In genomic region chr5:83363111-83363510, GRCh38 we compare ENCODE assay signal across 29 cellular contexts.
"Had no signal": no experiment of that assay in that cellular context is flagged by ENCODE, and none has a peak within 500 bp of the region (broad histone marks: within the 10 kb centered on the region; RNA-seq: fewer than 3 reads in every experiment).

No MANE protein-coding gene starts in this region.

- H3K27ac ChIP-seq: left lung, lower lobe of right lung, pancreas, prostate gland, skin epidermis, tibial nerve, uterus had no signal

- H3K4me3 ChIP-seq: left lung, lower lobe of right lung, pancreas, prostate gland, skin epidermis, tibial nerve, uterus had no signal

- H3K36me3 Mint-ChIP-seq: immature natural killer cell; natural killer cell; stimulated activated effector memory CD8-positive, alpha-beta T cell treated with anti-CD3 and anti-CD28 coated beads, Interleukin-12 subunit alpha, Interleukin-12 subunit beta, amount 100 ng/mL, for 72 hours; type B pancreatic cell had no signal

- FAIRE-seq: islet of Langerhans, kidney, pancreas had no signal

- H3K27me3 ChIP-seq: left lung, pancreas, tibial nerve, uterus had no signal

- H3K4me1 Mint-ChIP-seq: immature natural killer cell; natural killer cell; stimulated activated effector memory CD8-positive, alpha-beta T cell treated with anti-CD3 and anti-CD28 coated beads, Interleukin-12 subunit alpha, Interleukin-12 subunit beta, amount 100 ng/mL, for 72 hours had no signal

- H3K36me3 ChIP-seq: left lung, lower lobe of right lung, pancreas, prostate gland, tibial nerve, uterus had no signal

- DNase-seq: hypothalamus; immature natural killer cell; kidney; left colon; left lung; lower lobe of right lung; mammary epithelial cell; mesenchymal stem cell; natural killer cell; nephron progenitor cell; nucleus accumbens; pancreas; posterior cingulate gyrus; retina; right cardiac atrium; stimulated activated CD4-positive, alpha-beta T cell treated with anti-CD3 and anti-CD28 coated beads, Interleukin-12 subunit alpha, Interleukin-12 subunit beta, amount 100 ng/mL, for 4 hours; stimulated activated CD4-positive, alpha-beta T cell treated with anti-CD3 and anti-CD28 coated beads, Interleukin-15, amount 100 ng/mL, for 24 hours; stimulated activated CD4-positive, alpha-beta T cell treated with anti-CD3 and anti-CD28 coated beads, Interleukin-2, amount 100 ng/mL, for 24 hours; stimulated activated CD4-positive, alpha-beta T cell treated with anti-CD3 and anti-CD28 coated beads, Interleukin-4, amount 100 ng/mL, for 1 hour; stimulated activated naive CD4-positive, alpha-beta T cell; uterus had no signal

- H3K27ac Mint-ChIP-seq: immature natural killer cell; natural killer cell; nephron progenitor cell; stimulated activated effector memory CD8-positive, alpha-beta T cell treated with anti-CD3 and anti-CD28 coated beads, Interleukin-12 subunit alpha, Interleukin-12 subunit beta, amount 100 ng/mL, for 72 hours; stimulated activated naive CD8-positive, alpha-beta T cell treated with anti-CD3 and anti-CD28 coated beads, Interleukin-15, Interleukin-2, amounts not matched to agents 100 ng/mL and 50 ng/mL, for 24 hours; type B pancreatic cell had no signal

- ATAC-seq: left colon; left lung; lower lobe of right lung; pancreas; right cardiac atrium; sciatic nerve; stimulated activated effector memory CD8-positive, alpha-beta T cell treated with anti-CD3 and anti-CD28 coated beads, Interleukin-12 subunit alpha, Interleukin-12 subunit beta, amount 100 ng/mL, for 72 hours had no signal

- H3K4me1 ChIP-seq: left lung, lower lobe of right lung, pancreas, prostate gland, tibial nerve, uterus had no signal

- H3K4me3 Mint-ChIP-seq: immature natural killer cell; natural killer cell; nephron progenitor cell; stimulated activated effector memory CD8-positive, alpha-beta T cell treated with anti-CD3 and anti-CD28 coated beads, Interleukin-12 subunit alpha, Interleukin-12 subunit beta, amount 100 ng/mL, for 72 hours; stimulated activated naive CD8-positive, alpha-beta T cell treated with anti-CD3 and anti-CD28 coated beads, Interleukin-15, Interleukin-2, amounts not matched to agents 100 ng/mL and 50 ng/mL, for 24 hours; type B pancreatic cell had no signal

- H3K9me3 ChIP-seq: pancreas, prostate gland had no signal
